ENCODE assay signal across 27 cellular contexts in genomic region chr19:56272448-56272847, GRCh38. TPM values are rescaled to one million over a fixed set of nuclear protein-coding genes. Genes with fewer than 3 reads are reported as not detected.
"Had no signal": no experiment of that assay in that cellular context is flagged by ENCODE, and none has a peak within 500 bp of the region (broad histone marks: within the 10 kb centered on the region; RNA-seq: fewer than 3 reads in every experiment).

Gene EDDM13, plus strand, starts transcription at chr19:56272748. Its CDS starts 87 bp downstream, at chr19:56272835.

- H3K9me3 Mint-ChIP-seq: stimulated activated effector memory CD8-positive, alpha-beta T cell treated with anti-CD3 and anti-CD28 coated beads, Interleukin-12 subunit alpha, Interleukin-12 subunit beta, amount 100 ng/mL, for 72 hours had no signal

- H3K27ac ChIP-seq: ovary, stomach, suprapubic skin, tibial nerve had no signal

- H3K27me3 Mint-ChIP-seq: activated naive CD8-positive, alpha-beta T cell treated with anti-CD3 and anti-CD28 coated beads, Interleukin-2, amount 10 ng/mL, durations not matched to agents 7 days and 5 days; naive thymus-derived CD8-positive, alpha-beta T cell had no signal

- H3K4me1 ChIP-seq: stomach, suprapubic skin, tibial nerve had no signal

- H3K4me3 Mint-ChIP-seq: activated naive CD4-positive, alpha-beta T cell treated with anti-CD3 and anti-CD28 coated beads for 36 hours; activated naive CD8-positive, alpha-beta T cell treated with anti-CD3 and anti-CD28 coated beads, Interleukin-2, amount 10 ng/mL, durations not matched to agents 7 days and 5 days; naive thymus-derived CD8-positive, alpha-beta T cell; stimulated activated effector memory CD8-positive, alpha-beta T cell treated with anti-CD3 and anti-CD28 coated beads, Interleukin-12 subunit alpha, Interleukin-12 subunit beta, amount 100 ng/mL, for 72 hours had no signal

- DNase-seq: activated CD4-positive, alpha-beta T cell treated with anti-CD3 and anti-CD28 coated beads for 4 hours; activated CD4-positive, alpha-beta T cell treated with anti-CD3 and anti-CD28 coated beads, Interleukin-2, amount 50 U/mL, for 48 hours; activated CD4-positive, CD25-positive, alpha-beta regulatory T cell; activated effector memory CD4-positive, alpha-beta T cell treated with Interleukin-2 at 50 U/mL for 16 hours; activated naive CD4-positive, alpha-beta T cell treated with anti-CD3 and anti-CD28 coated beads for 36 hours; activated naive CD8-positive, alpha-beta T cell treated with anti-CD3 and anti-CD28 coated beads, Interleukin-2, amount 10 ng/mL, durations not matched to agents 7 days and 5 days; activated T-cell treated with anti-CD3 and anti-CD28 coated beads, Interleukin-2, amount 50 U/mL, for 48 hours; amniotic stem cell; cerebellar nuclear complex; cortex of kidney; effector CD4-positive, alpha-beta T cell; foreskin melanocyte; hippocampal formation; kidney glomerular epithelial cell; left lung; naive thymus-derived CD8-positive, alpha-beta T cell; ovary; right cardiac atrium; stimulated activated CD4-positive, alpha-beta T cell treated with anti-CD3 and anti-CD28 coated beads, Interleukin-1b, Interleukin-23, amount 100 ng/mL, for 48 hours; stomach had no signal

- ATAC-seq: esophagus mucosa; left lung; naive thymus-derived CD8-positive, alpha-beta T cell; right cardiac atrium; stimulated activated effector memory CD8-positive, alpha-beta T cell treated with anti-CD3 and anti-CD28 coated beads, Interleukin-12 subunit alpha, Interleukin-12 subunit beta, amount 100 ng/mL, for 72 hours had no signal

- H3K4me3 ChIP-seq: left lung, lung, ovary, stomach, suprapubic skin, tibial nerve had no signal

- H3K36me3 Mint-ChIP-seq: stimulated activated effector memory CD8-positive, alpha-beta T cell treated with anti-CD3 and anti-CD28 coated beads, Interleukin-12 subunit alpha, Interleukin-12 subunit beta, amount 100 ng/mL, for 72 hours had no signal

- H3K9me3 ChIP-seq: left lung, suprapubic skin had no signal

- H3K4me1 Mint-ChIP-seq: activated naive CD8-positive, alpha-beta T cell treated with anti-CD3 and anti-CD28 coated beads, Interleukin-2, amount 10 ng/mL, durations not matched to agents 7 days and 5 days; stimulated activated effector memory CD8-positive, alpha-beta T cell treated with anti-CD3 and anti-CD28 coated beads, Interleukin-12 subunit alpha, Interleukin-12 subunit beta, amount 100 ng/mL, for 72 hours had no signal

- H3K27ac Mint-ChIP-seq: activated naive CD4-positive, alpha-beta T cell treated with anti-CD3 and anti-CD28 coated beads for 36 hours; activated naive CD8-positive, alpha-beta T cell treated with anti-CD3 and anti-CD28 coated beads, Interleukin-2, amount 10 ng/mL, durations not matched to agents 7 days and 5 days; naive thymus-derived CD8-positive, alpha-beta T cell; stimulated activated effector memory CD8-positive, alpha-beta T cell treated with anti-CD3 and anti-CD28 coated beads, Interleukin-12 subunit alpha, Interleukin-12 subunit beta, amount 100 ng/mL, for 72 hours had no signal

- H3K27me3 ChIP-seq: left lung, ovary, stomach, suprapubic skin, tibial nerve had no signal

- H3K36me3 ChIP-seq: left lung, ovary had no signal

RNA-seq across cellular contexts. Expression of gene EDDM13, which starts in this region (rescaled TPM):
- total RNA-seq: bronchial epithelial cell; left lung; naive thymus-derived CD8-positive, alpha-beta T cell; ovary; right cardiac atrium; skeletal muscle tissue; stomach; tibial nerve had no signal
